Comparison of ENCODE assay signal across 8 cellular contexts in the genomic region with DNA sequence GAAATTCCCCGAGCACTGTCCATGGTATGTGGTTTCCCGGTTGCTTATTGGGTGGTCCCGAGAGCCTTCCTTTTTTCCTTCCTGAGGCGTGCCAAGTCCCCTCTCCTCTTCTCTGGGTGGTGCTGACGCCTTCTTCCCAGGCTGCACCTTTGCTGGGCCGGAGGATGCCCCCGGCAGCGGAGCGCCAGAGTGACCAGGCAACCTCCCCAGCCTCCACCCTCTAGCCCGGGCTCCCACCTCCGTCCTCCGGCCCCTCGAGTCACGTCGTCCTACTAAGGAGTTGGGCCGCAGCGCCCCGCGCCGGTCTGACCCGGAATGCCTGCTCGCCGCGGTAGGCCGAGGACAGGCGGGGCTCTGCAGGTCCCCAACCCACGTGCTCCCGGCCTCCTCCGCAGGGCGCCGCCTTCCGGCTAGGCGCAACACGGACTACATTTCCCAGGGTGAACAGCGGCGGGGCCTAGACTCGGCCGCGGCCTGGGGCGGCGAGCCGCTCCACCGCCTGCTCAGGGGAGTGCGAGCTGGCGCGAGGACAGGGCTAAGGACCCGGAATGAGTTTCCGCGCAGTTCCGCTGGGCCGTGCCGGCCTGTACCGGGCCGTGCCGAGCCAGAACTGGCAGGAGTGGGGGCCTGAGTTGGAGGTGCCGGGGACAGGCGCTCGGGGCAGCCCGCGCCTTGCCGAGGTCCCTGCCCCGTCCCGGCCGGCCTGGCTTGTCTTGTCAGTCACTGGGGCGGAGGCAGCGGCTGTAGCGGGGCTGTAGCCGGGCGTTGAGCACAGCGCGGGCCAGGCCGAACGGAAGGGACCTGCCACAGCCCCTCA. TPM values are rescaled to one million over a fixed set of nuclear protein-coding genes. Genes with fewer than 3 reads are reported as not detected.
DNase-seq lines count a peak whose midpoint lies in the region; ATAC-seq and TF ChIP-seq lines count a peak whose summit lies in the region.

A gene with protein sequence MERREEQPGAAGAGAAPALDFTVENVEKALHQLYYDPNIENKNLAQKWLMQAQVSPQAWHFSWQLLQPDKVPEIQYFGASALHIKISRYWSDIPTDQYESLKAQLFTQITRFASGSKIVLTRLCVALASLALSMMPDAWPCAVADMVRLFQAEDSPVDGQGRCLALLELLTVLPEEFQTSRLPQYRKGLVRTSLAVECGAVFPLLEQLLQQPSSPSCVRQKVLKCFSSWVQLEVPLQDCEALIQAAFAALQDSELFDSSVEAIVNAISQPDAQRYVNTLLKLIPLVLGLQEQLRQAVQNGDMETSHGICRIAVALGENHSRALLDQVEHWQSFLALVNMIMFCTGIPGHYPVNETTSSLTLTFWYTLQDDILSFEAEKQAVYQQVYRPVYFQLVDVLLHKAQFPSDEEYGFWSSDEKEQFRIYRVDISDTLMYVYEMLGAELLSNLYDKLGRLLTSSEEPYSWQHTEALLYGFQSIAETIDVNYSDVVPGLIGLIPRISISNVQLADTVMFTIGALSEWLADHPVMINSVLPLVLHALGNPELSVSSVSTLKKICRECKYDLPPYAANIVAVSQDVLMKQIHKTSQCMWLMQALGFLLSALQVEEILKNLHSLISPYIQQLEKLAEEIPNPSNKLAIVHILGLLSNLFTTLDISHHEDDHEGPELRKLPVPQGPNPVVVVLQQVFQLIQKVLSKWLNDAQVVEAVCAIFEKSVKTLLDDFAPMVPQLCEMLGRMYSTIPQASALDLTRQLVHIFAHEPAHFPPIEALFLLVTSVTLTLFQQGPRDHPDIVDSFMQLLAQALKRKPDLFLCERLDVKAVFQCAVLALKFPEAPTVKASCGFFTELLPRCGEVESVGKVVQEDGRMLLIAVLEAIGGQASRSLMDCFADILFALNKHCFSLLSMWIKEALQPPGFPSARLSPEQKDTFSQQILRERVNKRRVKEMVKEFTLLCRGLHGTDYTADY (plus strand): TSS at position 707 of the 817 bp plus-strand sequence. CDS start 651 bp downstream, outside the sequence.

- H3K9me3 ChIP-seq in T-helper 17 cell (ENCODE audit: control insufficient read depth, low read length, poor library complexity, severe bottlenecking): no peaks in the 10 kb centered on the region
- no peaks in the 10 kb centered on the region for H3K9me3 ChIP-seq in right atrium auricular region
- no peaks in the 10 kb centered on the region for H3K9me3 ChIP-seq in vagina

- peak; percentile 92 for ATAC-seq in HG02884 (IDR thresholded peaks at IDR 0.05; ENCODE audit: unreplicated experiment)
- peak; percentile 98 for ATAC-seq in T-helper 17 cell

- H3K27ac Mint-ChIP-seq in T-helper 17 cell: peak within 1 kb of the TSS; percentile 91

- intact Hi-C loops in vagina (cut with DNase I): no loop called here

- TF ChIP-seq POLR2A in GM15510 (IDR thresholded peaks at IDR 0.05; ENCODE audit: borderline replicate concordance, extremely low read depth, insufficient read length) (peak; percentile 92), vagina (IDR thresholded peaks at IDR 0.05) (peak in 1 of 2 donors; percentile 36)

- peak; percentile 73 to 81 for TF ChIP-seq CTCF in right atrium auricular region (IDR thresholded peaks at IDR 0.05)
- TF ChIP-seq CTCF in vagina (IDR thresholded peaks at IDR 0.05): peak in 2 of 3 experiments; percentile 69 to 85

- H3K36me3 Mint-ChIP-seq in T-helper 17 cell (ENCODE audit: low read depth): peaks cover 13% of the 10 kb centered on the region

- DNase-seq in NCI-H146 treated with DMSO at 0.1 percent for 48 hours (lab: John Stamatoyannopoulos, UW; ENCODE audit: unreplicated experiment) (peak; percentile 75), T-helper 17 cell (peak; percentile 90 to 93 (median 90)), right atrium auricular region (ENCODE audit: low spot score) (peak; percentile 95), putamen (ENCODE audit: low spot score) (peak; percentile 97), vagina (ENCODE audit: extremely low spot score in 2 of 2) (peak in 1 of 2 donors; percentile 94)

- H3K4me3 Mint-ChIP-seq in T-helper 17 cell: peak within 1 kb of the TSS; percentile 97

- H3K27ac ChIP-seq in angular gyrus (ENCODE audit: low read depth, low read length) (peak within 1 kb of the TSS; percentile 99), right atrium auricular region (peak within 1 kb of the TSS; percentile 93 to 96), vagina (peak within 1 kb of the TSS; percentile 95)

- no peaks in the 10 kb centered on the region for H3K27me3 Mint-ChIP-seq in T-helper 17 cell

- H3K36me3 ChIP-seq in right atrium auricular region (peaks cover 6% of the 10 kb centered on the region), vagina (no peaks in the 10 kb centered on the region)

- H3K27me3 ChIP-seq in right atrium auricular region (no peaks in the 10 kb centered on the region), vagina (no peaks in the 10 kb centered on the region)

- H3K4me1 ChIP-seq in right atrium auricular region (peaks cover 0 to 33% of the 10 kb centered on the region in 2 donors), vagina (peaks cover 35% of the 10 kb centered on the region)

- H3K4me3 ChIP-seq in right atrium auricular region (peak within 1 kb of the TSS; percentile 63 to 79), vagina (peak within 1 kb of the TSS; percentile 64 to 79)

- H3K4me1 Mint-ChIP-seq in T-helper 17 cell: peaks cover 52% of the 10 kb centered on the region

RNA-seq across cellular contexts. Expression of the gene that starts here (rescaled TPM):
- total RNA-seq in T-helper 17 cell (10 to 100 TPM; 10.6 to 12.5 TPM), right atrium auricular region (10 to 100 TPM; 25.9 to 28.1 TPM), vagina (34.6 TPM)
